1 cellular context compared by ENCODE assay signal in genomic region chr16:70746708-70747424, GRCh38.
TF ChIP-seq lines count a peak whose summit lies in the region.

No MANE protein-coding gene starts in this region.

TF ChIP-seq in HepG2, 621 proteins besides CTCF, POLR2A, EP300 and RAD21 (continued from another document and continues in another):
- TF ChIP-seq, protein P1, sequence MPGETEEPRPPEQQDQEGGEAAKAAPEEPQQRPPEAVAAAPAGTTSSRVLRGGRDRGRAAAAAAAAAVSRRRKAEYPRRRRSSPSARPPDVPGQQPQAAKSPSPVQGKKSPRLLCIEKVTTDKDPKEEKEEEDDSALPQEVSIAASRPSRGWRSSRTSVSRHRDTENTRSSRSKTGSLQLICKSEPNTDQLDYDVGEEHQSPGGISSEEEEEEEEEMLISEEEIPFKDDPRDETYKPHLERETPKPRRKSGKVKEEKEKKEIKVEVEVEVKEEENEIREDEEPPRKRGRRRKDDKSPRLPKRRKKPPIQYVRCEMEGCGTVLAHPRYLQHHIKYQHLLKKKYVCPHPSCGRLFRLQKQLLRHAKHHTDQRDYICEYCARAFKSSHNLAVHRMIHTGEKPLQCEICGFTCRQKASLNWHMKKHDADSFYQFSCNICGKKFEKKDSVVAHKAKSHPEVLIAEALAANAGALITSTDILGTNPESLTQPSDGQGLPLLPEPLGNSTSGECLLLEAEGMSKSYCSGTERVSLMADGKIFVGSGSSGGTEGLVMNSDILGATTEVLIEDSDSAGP (CRISPR knock-in tag; IDR thresholded peaks at IDR 0.05; ENCODE audit: borderline replicate concordance) = peak; percentile 86; the same call in 1 of the 2 replicates
- TF ChIP-seq ZFP36 (IDR thresholded peaks at IDR 0.05; ENCODE audit: borderline replicate concordance, low read depth, low read length, partially characterized antibody) (no peak), EEA1 (CRISPR knock-in tag; IDR thresholded peaks at IDR 0.05; ENCODE audit: borderline replicate concordance) (no peak), TEAD2 (CRISPR knock-in tag; IDR thresholded peaks at IDR 0.05) (no peak), MATR3 (CRISPR knock-in tag; IDR thresholded peaks at IDR 0.05) (no peak), SMAD9 (CRISPR knock-in tag; IDR thresholded peaks at IDR 0.05) (no peak), ZNF121 (CRISPR knock-in tag; IDR thresholded peaks at IDR 0.05) (peak; percentile 69; the same call in 1 of the 2 replicates), ZNF256 (CRISPR knock-in tag; conservative IDR thresholded peaks at IDR 0.05) (0 out of 2 replicates have a peak, but pooled peaks have one; percentile 32), RCOR2 (CRISPR knock-in tag; IDR thresholded peaks at IDR 0.05) (peak; percentile 79; the same call in 1 of the 2 replicates), ZNF776 (CRISPR knock-in tag; IDR thresholded peaks at IDR 0.05) (no peak), CREB3 (CRISPR knock-in tag; IDR thresholded peaks at IDR 0.05) (no peak; the same call in 1 of the 2 replicates), ZNF747 (CRISPR knock-in tag; IDR thresholded peaks at IDR 0.05; ENCODE audit: borderline replicate concordance) (peak; percentile 90; the same call in 1 of the 2 replicates), ZNF383 (CRISPR knock-in tag; IDR thresholded peaks at IDR 0.05; ENCODE audit: borderline replicate concordance) (no peak), RFX3 (CRISPR knock-in tag; IDR thresholded peaks at IDR 0.05) (no peak; the same call in 1 of the 2 replicates), SETDB1 (CRISPR knock-in tag; IDR thresholded peaks at IDR 0.05; ENCODE audit: borderline replicate concordance) (no peak), CEBPB (IDR thresholded peaks at IDR 0.05; ENCODE audit: borderline replicate concordance, low read depth, low read length) (peak; percentile 95), BRCA1 (CRISPR knock-in tag; IDR thresholded peaks at IDR 0.05) (peak; percentile 76; the same call in 1 of the 2 replicates), PHF8 (CRISPR knock-in tag; IDR thresholded peaks at IDR 0.05) (peak; percentile 48; the same call in 1 of the 2 replicates), MYC (CRISPR knock-in tag; IDR thresholded peaks at IDR 0.05; ENCODE audit: borderline replicate concordance) (peak; percentile 75), IRX3 (CRISPR knock-in tag; IDR thresholded peaks at IDR 0.05; ENCODE audit: borderline replicate concordance, low read depth) (no peak; the same call in 1 of the 2 replicates), ZNF414 (CRISPR knock-in tag; IDR thresholded peaks at IDR 0.05) (peak; percentile 26; the same call in 1 of the 2 replicates), SALL1 (CRISPR knock-in tag; IDR thresholded peaks at IDR 0.05) (peak; percentile 91; the same call in 1 of the 2 replicates), ZZZ3 (CRISPR knock-in tag; IDR thresholded peaks at IDR 0.05; ENCODE audit: borderline replicate concordance) (no peak), STAT5B (CRISPR knock-in tag; IDR thresholded peaks at IDR 0.05) (0 out of 2 replicates have a peak, but pooled peaks have one; percentile 57), HDAC2 (CRISPR knock-in tag; IDR thresholded peaks at IDR 0.05) (peak; percentile 87), ZSCAN20 (CRISPR knock-in tag; IDR thresholded peaks at IDR 0.05; ENCODE audit: borderline replicate concordance) (no peak; the same call in 1 of the 2 replicates), MYPOP (CRISPR knock-in tag; IDR thresholded peaks at IDR 0.05) (peak; percentile 13; the same call in 1 of the 2 replicates), ZNF713 (CRISPR knock-in tag; IDR thresholded peaks at IDR 0.05) (peak; percentile 33; the same call in 1 of the 2 replicates), ZBTB20 (CRISPR knock-in tag; IDR thresholded peaks at IDR 0.05; ENCODE audit: borderline replicate concordance, low read depth) (no peak), NCOR1 (IDR thresholded peaks at IDR 0.05; ENCODE audit: borderline replicate concordance, low read length) (peak; percentile 86; the same call in 1 of the 2 replicates), LRRFIP1 (CRISPR knock-in tag; conservative IDR thresholded peaks at IDR 0.05) (no peak), HOXA9 (CRISPR knock-in tag; IDR thresholded peaks at IDR 0.05; ENCODE audit: borderline replicate concordance) (no peak), ZNF850 (CRISPR knock-in tag; conservative IDR thresholded peaks at IDR 0.05) (no peak), ZNF674 (CRISPR knock-in tag; IDR thresholded peaks at IDR 0.05; ENCODE audit: low read depth) (no peak; the same call in 1 of the 2 replicates)
- TF ChIP-seq, protein P2, sequence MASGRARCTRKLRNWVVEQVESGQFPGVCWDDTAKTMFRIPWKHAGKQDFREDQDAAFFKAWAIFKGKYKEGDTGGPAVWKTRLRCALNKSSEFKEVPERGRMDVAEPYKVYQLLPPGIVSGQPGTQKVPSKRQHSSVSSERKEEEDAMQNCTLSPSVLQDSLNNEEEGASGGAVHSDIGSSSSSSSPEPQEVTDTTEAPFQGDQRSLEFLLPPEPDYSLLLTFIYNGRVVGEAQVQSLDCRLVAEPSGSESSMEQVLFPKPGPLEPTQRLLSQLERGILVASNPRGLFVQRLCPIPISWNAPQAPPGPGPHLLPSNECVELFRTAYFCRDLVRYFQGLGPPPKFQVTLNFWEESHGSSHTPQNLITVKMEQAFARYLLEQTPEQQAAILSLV (CRISPR knock-in tag; IDR thresholded peaks at IDR 0.05; ENCODE audit: borderline replicate concordance) = no peak
- TF ChIP-seq, protein P3, sequence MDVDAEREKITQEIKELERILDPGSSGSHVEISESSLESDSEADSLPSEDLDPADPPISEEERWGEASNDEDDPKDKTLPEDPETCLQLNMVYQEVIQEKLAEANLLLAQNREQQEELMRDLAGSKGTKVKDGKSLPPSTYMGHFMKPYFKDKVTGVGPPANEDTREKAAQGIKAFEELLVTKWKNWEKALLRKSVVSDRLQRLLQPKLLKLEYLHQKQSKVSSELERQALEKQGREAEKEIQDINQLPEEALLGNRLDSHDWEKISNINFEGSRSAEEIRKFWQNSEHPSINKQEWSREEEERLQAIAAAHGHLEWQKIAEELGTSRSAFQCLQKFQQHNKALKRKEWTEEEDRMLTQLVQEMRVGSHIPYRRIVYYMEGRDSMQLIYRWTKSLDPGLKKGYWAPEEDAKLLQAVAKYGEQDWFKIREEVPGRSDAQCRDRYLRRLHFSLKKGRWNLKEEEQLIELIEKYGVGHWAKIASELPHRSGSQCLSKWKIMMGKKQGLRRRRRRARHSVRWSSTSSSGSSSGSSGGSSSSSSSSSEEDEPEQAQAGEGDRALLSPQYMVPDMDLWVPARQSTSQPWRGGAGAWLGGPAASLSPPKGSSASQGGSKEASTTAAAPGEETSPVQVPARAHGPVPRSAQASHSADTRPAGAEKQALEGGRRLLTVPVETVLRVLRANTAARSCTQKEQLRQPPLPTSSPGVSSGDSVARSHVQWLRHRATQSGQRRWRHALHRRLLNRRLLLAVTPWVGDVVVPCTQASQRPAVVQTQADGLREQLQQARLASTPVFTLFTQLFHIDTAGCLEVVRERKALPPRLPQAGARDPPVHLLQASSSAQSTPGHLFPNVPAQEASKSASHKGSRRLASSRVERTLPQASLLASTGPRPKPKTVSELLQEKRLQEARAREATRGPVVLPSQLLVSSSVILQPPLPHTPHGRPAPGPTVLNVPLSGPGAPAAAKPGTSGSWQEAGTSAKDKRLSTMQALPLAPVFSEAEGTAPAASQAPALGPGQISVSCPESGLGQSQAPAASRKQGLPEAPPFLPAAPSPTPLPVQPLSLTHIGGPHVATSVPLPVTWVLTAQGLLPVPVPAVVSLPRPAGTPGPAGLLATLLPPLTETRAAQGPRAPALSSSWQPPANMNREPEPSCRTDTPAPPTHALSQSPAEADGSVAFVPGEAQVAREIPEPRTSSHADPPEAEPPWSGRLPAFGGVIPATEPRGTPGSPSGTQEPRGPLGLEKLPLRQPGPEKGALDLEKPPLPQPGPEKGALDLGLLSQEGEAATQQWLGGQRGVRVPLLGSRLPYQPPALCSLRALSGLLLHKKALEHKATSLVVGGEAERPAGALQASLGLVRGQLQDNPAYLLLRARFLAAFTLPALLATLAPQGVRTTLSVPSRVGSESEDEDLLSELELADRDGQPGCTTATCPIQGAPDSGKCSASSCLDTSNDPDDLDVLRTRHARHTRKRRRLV (CRISPR knock-in tag; IDR thresholded peaks at IDR 0.05) = peak; percentile 13; the same call in 1 of the 2 replicates
- TF ChIP-seq, protein P4, sequence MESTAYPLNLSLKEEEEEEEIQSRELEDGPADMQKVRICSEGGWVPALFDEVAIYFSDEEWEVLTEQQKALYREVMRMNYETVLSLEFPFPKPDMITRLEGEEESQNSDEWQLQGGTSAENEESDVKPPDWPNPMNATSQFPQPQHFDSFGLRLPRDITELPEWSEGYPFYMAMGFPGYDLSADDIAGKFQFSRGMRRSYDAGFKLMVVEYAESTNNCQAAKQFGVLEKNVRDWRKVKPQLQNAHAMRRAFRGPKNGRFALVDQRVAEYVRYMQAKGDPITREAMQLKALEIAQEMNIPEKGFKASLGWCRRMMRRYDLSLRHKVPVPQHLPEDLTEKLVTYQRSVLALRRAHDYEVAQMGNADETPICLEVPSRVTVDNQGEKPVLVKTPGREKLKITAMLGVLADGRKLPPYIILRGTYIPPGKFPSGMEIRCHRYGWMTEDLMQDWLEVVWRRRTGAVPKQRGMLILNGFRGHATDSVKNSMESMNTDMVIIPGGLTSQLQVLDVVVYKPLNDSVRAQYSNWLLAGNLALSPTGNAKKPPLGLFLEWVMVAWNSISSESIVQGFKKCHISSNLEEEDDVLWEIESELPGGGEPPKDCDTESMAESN (CRISPR knock-in tag; conservative IDR thresholded peaks at IDR 0.05) = 0 out of 2 replicates have a peak, but pooled peaks have one; percentile 77
- TF ChIP-seq, protein P5, sequence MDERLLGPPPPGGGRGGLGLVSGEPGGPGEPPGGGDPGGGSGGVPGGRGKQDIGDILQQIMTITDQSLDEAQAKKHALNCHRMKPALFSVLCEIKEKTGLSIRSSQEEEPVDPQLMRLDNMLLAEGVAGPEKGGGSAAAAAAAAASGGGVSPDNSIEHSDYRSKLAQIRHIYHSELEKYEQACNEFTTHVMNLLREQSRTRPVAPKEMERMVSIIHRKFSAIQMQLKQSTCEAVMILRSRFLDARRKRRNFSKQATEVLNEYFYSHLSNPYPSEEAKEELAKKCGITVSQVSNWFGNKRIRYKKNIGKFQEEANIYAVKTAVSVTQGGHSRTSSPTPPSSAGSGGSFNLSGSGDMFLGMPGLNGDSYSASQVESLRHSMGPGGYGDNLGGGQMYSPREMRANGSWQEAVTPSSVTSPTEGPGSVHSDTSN (CRISPR knock-in tag; IDR thresholded peaks at IDR 0.05) = 0 out of 2 replicates have a peak, but pooled peaks have one; percentile 46
- TF ChIP-seq, protein P6, sequence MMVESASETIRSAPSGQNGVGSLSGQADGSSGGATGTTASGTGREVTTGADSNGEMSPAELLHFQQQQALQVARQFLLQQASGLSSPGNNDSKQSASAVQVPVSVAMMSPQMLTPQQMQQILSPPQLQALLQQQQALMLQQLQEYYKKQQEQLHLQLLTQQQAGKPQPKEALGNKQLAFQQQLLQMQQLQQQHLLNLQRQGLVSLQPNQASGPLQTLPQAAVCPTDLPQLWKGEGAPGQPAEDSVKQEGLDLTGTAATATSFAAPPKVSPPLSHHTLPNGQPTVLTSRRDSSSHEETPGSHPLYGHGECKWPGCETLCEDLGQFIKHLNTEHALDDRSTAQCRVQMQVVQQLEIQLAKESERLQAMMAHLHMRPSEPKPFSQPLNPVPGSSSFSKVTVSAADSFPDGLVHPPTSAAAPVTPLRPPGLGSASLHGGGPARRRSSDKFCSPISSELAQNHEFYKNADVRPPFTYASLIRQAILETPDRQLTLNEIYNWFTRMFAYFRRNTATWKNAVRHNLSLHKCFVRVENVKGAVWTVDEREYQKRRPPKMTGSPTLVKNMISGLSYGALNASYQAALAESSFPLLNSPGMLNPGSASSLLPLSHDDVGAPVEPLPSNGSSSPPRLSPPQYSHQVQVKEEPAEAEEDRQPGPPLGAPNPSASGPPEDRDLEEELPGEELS (CRISPR knock-in tag; IDR thresholded peaks at IDR 0.05) = peak; percentile 89
- TF ChIP-seq, protein P7, sequence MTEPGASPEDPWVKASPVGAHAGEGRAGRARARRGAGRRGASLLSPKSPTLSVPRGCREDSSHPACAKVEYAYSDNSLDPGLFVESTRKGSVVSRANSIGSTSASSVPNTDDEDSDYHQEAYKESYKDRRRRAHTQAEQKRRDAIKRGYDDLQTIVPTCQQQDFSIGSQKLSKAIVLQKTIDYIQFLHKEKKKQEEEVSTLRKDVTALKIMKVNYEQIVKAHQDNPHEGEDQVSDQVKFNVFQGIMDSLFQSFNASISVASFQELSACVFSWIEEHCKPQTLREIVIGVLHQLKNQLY (CRISPR knock-in tag; IDR thresholded peaks at IDR 0.05) = peak; percentile 94
